15 cellular contexts compared by ENCODE assay signal in the genomic region with DNA sequence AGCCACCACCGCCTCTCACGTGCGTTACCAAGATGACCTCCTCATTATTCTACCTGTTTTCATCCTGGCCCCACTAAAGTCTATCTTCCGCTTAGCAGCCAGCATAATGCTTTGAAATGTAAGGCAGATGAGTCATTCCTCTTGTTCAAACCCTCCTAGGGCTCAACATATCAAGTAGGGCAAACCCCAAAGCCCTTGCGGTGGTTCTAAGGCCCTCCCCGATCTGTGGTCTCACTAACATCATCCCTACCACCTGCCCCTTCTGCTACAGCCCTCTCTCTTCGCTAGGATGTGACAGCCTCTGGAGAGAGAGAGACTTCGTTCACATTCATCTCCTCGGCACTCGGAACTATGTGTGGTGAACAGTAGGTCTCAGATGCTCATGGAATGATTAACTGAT.
"Had no signal": no experiment of that assay in that cellular context is flagged by ENCODE, and none has a peak within 500 bp of the region (broad histone marks: within the 10 kb centered on the region; RNA-seq: fewer than 3 reads in every experiment).

No MANE protein-coding gene starts in this region.

- H3K4me3 ChIP-seq: adrenal gland, ovary had no signal

- H3K27me3 Mint-ChIP-seq: activated B cell treated with CpG ODN at 0.5 μM for 24 hours; activated CD4-positive, alpha-beta T cell treated with anti-CD3 and anti-CD28 coated beads, Interleukin-2, amount 10 ng/mL, durations not matched to agents 7 days and 5 days; stimulated activated naive CD8-positive, alpha-beta T cell treated with anti-CD3 and anti-CD28 coated beads, Interleukin-15, Interleukin-2, amounts not matched to agents 100 ng/mL and 50 ng/mL, for 24 hours had no signal

- H3K36me3 ChIP-seq: adrenal gland, ovary had no signal

- H3K9me3 ChIP-seq: adrenal gland, ovary had no signal

- DNase-seq: activated B cell treated with CpG ODN at 0.5 μM for 24 hours; activated CD4-positive, alpha-beta T cell treated with anti-CD3 and anti-CD28 coated beads, Interleukin-2, amount 10 ng/mL, durations not matched to agents 7 days and 5 days; activated CD8-positive, alpha-beta memory T cell treated with anti-CD3 and anti-CD28 coated beads for 24 hours; activated naive CD4-positive, alpha-beta T cell treated with anti-CD3 and anti-CD28 coated beads, Interleukin-2, amount 50 U/mL, for 16 hours; activated T-cell treated with anti-CD3 and anti-CD28 coated beads for 4 hours; effector memory CD4-positive, alpha-beta T cell; ovary; stimulated activated CD4-positive, alpha-beta T cell treated with anti-CD3 and anti-CD28 coated beads, Interleukin-15, amount 100 ng/mL, for 24 hours; stimulated activated CD4-positive, alpha-beta T cell treated with anti-CD3 and anti-CD28 coated beads, Interleukin-4, amount 100 ng/mL, for 24 hours had no signal

- H3K27ac Mint-ChIP-seq: activated B cell treated with CpG ODN at 0.5 μM for 24 hours; activated CD4-positive, alpha-beta T cell treated with anti-CD3 and anti-CD28 coated beads, Interleukin-2, amount 10 ng/mL, durations not matched to agents 7 days and 5 days; activated T-helper 2 cell treated with anti-CD3 and anti-CD28 coated beads, Interferon-gamma antibody, Interleukin-2, Interleukin-4, amounts not matched to agents 10 μg/mL and 5 μg/mL and 100 μg/mL, durations not matched to agents 14 hours and 24 hours and 36 hours; stimulated activated naive CD8-positive, alpha-beta T cell treated with anti-CD3 and anti-CD28 coated beads, Interleukin-15, Interleukin-2, amounts not matched to agents 100 ng/mL and 50 ng/mL, for 24 hours; T-helper 1 cell treated with Interleukin-12 subunit alpha and Interleukin-12 subunit beta and Interleukin-4 antibody, amounts not matched to agents 30 μg/mL and 1 μg/mL, for 36 hours had no signal

- H3K4me1 Mint-ChIP-seq: activated B cell treated with CpG ODN at 0.5 μM for 24 hours; activated CD4-positive, alpha-beta T cell treated with anti-CD3 and anti-CD28 coated beads, Interleukin-2, amount 10 ng/mL, durations not matched to agents 7 days and 5 days had no signal

- H3K27me3 ChIP-seq: adrenal gland, ovary had no signal

- H3K27ac ChIP-seq: adrenal gland, epithelial cell of prostate, ovary had no signal

- H3K9me3 Mint-ChIP-seq: activated B cell treated with CpG ODN at 0.5 μM for 24 hours; activated CD4-positive, alpha-beta T cell treated with anti-CD3 and anti-CD28 coated beads, Interleukin-2, amount 10 ng/mL, durations not matched to agents 7 days and 5 days; activated T-helper 2 cell treated with anti-CD3 and anti-CD28 coated beads, Interferon-gamma antibody, Interleukin-2, Interleukin-4, amounts not matched to agents 10 μg/mL and 5 μg/mL and 100 μg/mL, durations not matched to agents 14 hours and 24 hours and 36 hours; brain; stimulated activated naive CD8-positive, alpha-beta T cell treated with anti-CD3 and anti-CD28 coated beads, Interleukin-15, Interleukin-2, amounts not matched to agents 100 ng/mL and 50 ng/mL, for 24 hours; T-helper 1 cell treated with Interleukin-12 subunit alpha and Interleukin-12 subunit beta and Interleukin-4 antibody, amounts not matched to agents 30 μg/mL and 1 μg/mL, for 36 hours had no signal

- H3K4me3 Mint-ChIP-seq: activated B cell treated with CpG ODN at 0.5 μM for 24 hours; activated CD4-positive, alpha-beta T cell treated with anti-CD3 and anti-CD28 coated beads, Interleukin-2, amount 10 ng/mL, durations not matched to agents 7 days and 5 days; brain; stimulated activated naive CD8-positive, alpha-beta T cell treated with anti-CD3 and anti-CD28 coated beads, Interleukin-15, Interleukin-2, amounts not matched to agents 100 ng/mL and 50 ng/mL, for 24 hours; T-helper 1 cell treated with Interleukin-12 subunit alpha and Interleukin-12 subunit beta and Interleukin-4 antibody, amounts not matched to agents 30 μg/mL and 1 μg/mL, for 36 hours had no signal
